In genomic region chr19:29502581-29502850, GRCh38 we compare ENCODE assay signal across 17 cellular contexts. TPM values are rescaled to one million over a fixed set of nuclear protein-coding genes. Genes with fewer than 3 reads are reported as not detected.
DNase-seq lines count a peak whose midpoint lies in the region; ATAC-seq and TF ChIP-seq lines count a peak whose summit lies in the region.
"Had no signal": no experiment of that assay in that cellular context is flagged by ENCODE, and none has a peak within 500 bp of the region (broad histone marks: within the 10 kb centered on the region; RNA-seq: fewer than 3 reads in every experiment).

No MANE protein-coding gene starts in this region.

- peak; percentile 53 for DNase-seq in osteoblast (ENCODE audit: insufficient read length, low spot score, missing footprints)
- peak; percentile 10 for DNase-seq in upper lobe of right lung
- DNase-seq in CD1c-positive myeloid dendritic cell (ENCODE audit: extremely low spot score), result no peak
- no peak for DNase-seq in foreskin melanocyte
- no peak for DNase-seq in SW 1271 (lab: John Stamatoyannopoulos, UW)
- DNase-seq: 8988T; CD4-positive, CD25-positive, alpha-beta regulatory T cell; CD8-positive, alpha-beta memory T cell; DMS53; DMS79 treated with DMSO at 0.1 percent for 48 hours; HCEC 1CT had no signal

- H3K9me3 ChIP-seq in osteoblast (ENCODE audit: low read depth, low read length), result no peaks in the 10 kb centered on the region
- H3K9me3 ChIP-seq in upper lobe of right lung, result no peaks in the 10 kb centered on the region

- H3K36me3 ChIP-seq in osteoblast (ENCODE audit: insufficient read depth, low read length) (no peaks in the 10 kb centered on the region), upper lobe of right lung (no peaks in the 10 kb centered on the region)

- no peaks in the 10 kb centered on the region for H3K4me1 ChIP-seq in osteoblast (ENCODE audit: insufficient read depth, low read length)
- H3K4me1 ChIP-seq in upper lobe of right lung, result no peaks in the 10 kb centered on the region

- no peak overlapping the region for H3K4me2 ChIP-seq in osteoblast (ENCODE audit: insufficient read depth, low read length)

- no peak for TF ChIP-seq CTCF in osteoblast (IDR thresholded peaks at IDR 0.05; ENCODE audit: extremely low read depth, low read depth, low read length)
- no peak for TF ChIP-seq CTCF in upper lobe of right lung (IDR thresholded peaks at IDR 0.05)

- ATAC-seq in upper lobe of right lung, result no peak
- ATAC-seq in HG02610 (IDR thresholded peaks at IDR 0.05; ENCODE audit: unreplicated experiment), result no peak

- H3K4me3 ChIP-seq in osteoblast (ENCODE audit: insufficient read depth, low read length) (no peak overlapping the region), upper lobe of right lung (no peak overlapping the region)
- H3K4me3 ChIP-seq: GM23248 had no signal

- no peak overlapping the region for H2AFZ ChIP-seq in osteoblast (ENCODE audit: low read length)
- H2AFZ ChIP-seq: GM23248 had no signal

- H3K27me3 ChIP-seq in osteoblast (ENCODE audit: insufficient read depth, low read length), result no peaks in the 10 kb centered on the region
- peaks cover 5% of the 10 kb centered on the region for H3K27me3 ChIP-seq in upper lobe of right lung

- H4K20me1 ChIP-seq in osteoblast (ENCODE audit: insufficient read depth, low read length), result no peaks in the 10 kb centered on the region

- intact Hi-C loops in upper lobe of right lung (cut with DNase I), result no loop called here

- no peaks in the 10 kb centered on the region for H3K79me2 ChIP-seq in osteoblast (ENCODE audit: insufficient read depth, low read length)

- peak overlapping the region; percentile 98 for H3K27ac ChIP-seq in angular gyrus (ENCODE audit: low read depth, low read length)
- H3K27ac ChIP-seq in cingulate gyrus (ENCODE audit: low read depth, low read length), result peak overlapping the region; percentile 98
- no peak overlapping the region for H3K27ac ChIP-seq in osteoblast (ENCODE audit: low read depth, low read length)
- H3K27ac ChIP-seq in upper lobe of right lung, result no peak overlapping the region
- H3K27ac ChIP-seq: GM23248 had no signal

RNA-seq across cellular contexts. Expression of gene VSTM2B, which starts 23.3 kb away (rescaled TPM):
- total RNA-seq in osteoblast (not detected in 2 replicates), upper lobe of right lung (not detected)
- total RNA-seq: A673; CD4-positive, CD25-positive, alpha-beta regulatory T cell; CD8-positive, alpha-beta memory T cell; Daoy; GM23248 had no signal

Comparison
In these comparisons a context has a peak if more than half of its experiments do, and no peak if none do; other contexts are left out.
1. H3K27ac ChIP-seq: peak in angular gyrus (single experiment) and cingulate gyrus (single experiment); none in osteoblast (single experiment) and upper lobe of right lung (single experiment).
2. DNase-seq: peak in osteoblast (single experiment) and upper lobe of right lung (single experiment); none in CD1c-positive myeloid dendritic cell (single experiment), foreskin melanocyte (single experiment) and SW 1271 (0 of 2).